ENCODE assay signal across 25 cellular contexts in the genomic region with DNA sequence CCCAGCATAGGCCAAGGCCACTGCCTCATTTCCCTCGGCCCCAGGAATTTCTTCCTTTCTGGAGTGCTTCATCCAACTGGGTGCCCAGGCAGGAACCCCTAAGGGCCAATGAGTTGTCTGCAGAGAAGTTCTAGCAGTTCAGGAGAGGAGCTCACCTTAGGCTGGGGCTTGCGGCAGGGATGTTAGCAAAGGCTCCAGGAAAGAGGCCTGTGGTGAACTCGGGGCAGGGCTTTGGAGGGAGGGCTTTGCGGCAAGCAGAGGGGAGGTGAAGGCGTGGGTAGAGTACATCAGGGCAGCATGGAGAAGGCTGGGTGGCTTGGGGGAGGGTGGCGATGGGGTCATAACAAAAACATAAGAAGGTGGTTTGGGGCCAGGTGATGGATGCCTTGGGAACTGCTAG. TPM values are rescaled to one million over a fixed set of nuclear protein-coding genes. Genes with fewer than 3 reads are reported as not detected.
A peak's percentile ranks its signal among the peaks of the same experiment; 100 is the strongest.
DNase-seq lines count a peak whose midpoint lies in the region; ATAC-seq and TF ChIP-seq lines count a peak whose summit lies in the region.
"Had no signal": no experiment of that assay in that cellular context is flagged by ENCODE, and none has a peak within 500 bp of the region (broad histone marks: within the 10 kb centered on the region; RNA-seq: fewer than 3 reads in every experiment).

No MANE protein-coding gene starts in this region.

- H3K9me3 Mint-ChIP-seq in activated CD8-positive, alpha-beta memory T cell treated with anti-CD3 and anti-CD28 coated beads, Interleukin-2, amount 10 ng/mL, durations not matched to agents 7 days and 5 days (ENCODE audit: low read depth) = no peaks in the 10 kb centered on the region
- no peaks in the 10 kb centered on the region for H3K9me3 Mint-ChIP-seq in CD4-positive, alpha-beta T cell
- H3K9me3 Mint-ChIP-seq in activated CD4-positive, alpha-beta memory T cell treated with anti-CD3 and anti-CD28 coated beads for 36 hours = no peaks in the 10 kb centered on the region
- H3K9me3 Mint-ChIP-seq in naive B cell = no peaks in the 10 kb centered on the region

- H3K4me1 Mint-ChIP-seq in activated CD8-positive, alpha-beta memory T cell treated with anti-CD3 and anti-CD28 coated beads, Interleukin-2, amount 10 ng/mL, durations not matched to agents 7 days and 5 days = peaks cover 4% of the 10 kb centered on the region
- H3K4me1 Mint-ChIP-seq in CD4-positive, alpha-beta T cell (ENCODE audit: low read depth) = peaks cover 10% of the 10 kb centered on the region
- H3K4me1 Mint-ChIP-seq in activated CD4-positive, alpha-beta memory T cell treated with anti-CD3 and anti-CD28 coated beads for 36 hours (ENCODE audit: low read depth) = peaks cover 3% of the 10 kb centered on the region
- peaks cover 29 to 46% (median 44%) of the 10 kb centered on the region in 3 donors for H3K4me1 Mint-ChIP-seq in naive B cell

- H3K4me3 Mint-ChIP-seq in activated CD8-positive, alpha-beta memory T cell treated with anti-CD3 and anti-CD28 coated beads, Interleukin-2, amount 10 ng/mL, durations not matched to agents 7 days and 5 days = no peak overlapping the region
- no peak overlapping the region for H3K4me3 Mint-ChIP-seq in CD4-positive, alpha-beta T cell
- H3K4me3 Mint-ChIP-seq in activated CD4-positive, alpha-beta memory T cell treated with anti-CD3 and anti-CD28 coated beads for 36 hours = no peak overlapping the region
- peak overlapping the region in 4 of 8 donors; percentile 47 to 78 (median 70) for H3K4me3 Mint-ChIP-seq in naive B cell

- POLR2A ChIA-PET in CD4-positive, alpha-beta T cell (lab: Charles Lee) = no interaction called here
- POLR2A ChIA-PET in activated CD4-positive, alpha-beta memory T cell treated with anti-CD3 and anti-CD28 coated beads for 36 hours (lab: Charles Lee) = no interaction called here

- CTCF ChIA-PET in activated CD8-positive, alpha-beta memory T cell treated with anti-CD3 and anti-CD28 coated beads, Interleukin-2, amount 10 ng/mL, durations not matched to agents 7 days and 5 days (lab: Charles Lee) = no interaction called here
- CTCF ChIA-PET in CD4-positive, alpha-beta T cell (lab: Charles Lee) = no interaction called here
- CTCF ChIA-PET in activated CD4-positive, alpha-beta memory T cell treated with anti-CD3 and anti-CD28 coated beads for 36 hours (lab: Charles Lee) = no interaction called here

- H3K27me3 Mint-ChIP-seq in activated CD8-positive, alpha-beta memory T cell treated with anti-CD3 and anti-CD28 coated beads, Interleukin-2, amount 10 ng/mL, durations not matched to agents 7 days and 5 days = no peaks in the 10 kb centered on the region
- no peaks in the 10 kb centered on the region for H3K27me3 Mint-ChIP-seq in CD4-positive, alpha-beta T cell
- no peaks in the 10 kb centered on the region for H3K27me3 Mint-ChIP-seq in activated CD4-positive, alpha-beta memory T cell treated with anti-CD3 and anti-CD28 coated beads for 36 hours
- no peaks in the 10 kb centered on the region for H3K27me3 Mint-ChIP-seq in naive B cell

- no peak overlapping the region for H3K27ac ChIP-seq in CD4-positive, alpha-beta T cell (ENCODE audit: low read depth, low read length)
- H3K27ac ChIP-seq: ovary had no signal

- intact Hi-C loops in CD4-positive, alpha-beta T cell (cut with DNase I, micrococcal nuclease) = no loop called here
- intact Hi-C loops in activated CD4-positive, alpha-beta memory T cell treated with anti-CD3 and anti-CD28 coated beads for 36 hours (cut with micrococcal nuclease) = no loop called here

- peak overlapping the region; percentile 36 for H3K27ac Mint-ChIP-seq in activated CD8-positive, alpha-beta memory T cell treated with anti-CD3 and anti-CD28 coated beads, Interleukin-2, amount 10 ng/mL, durations not matched to agents 7 days and 5 days
- peak overlapping the region; percentile 33 for H3K27ac Mint-ChIP-seq in CD4-positive, alpha-beta T cell
- peak overlapping the region; percentile 28 for H3K27ac Mint-ChIP-seq in activated CD4-positive, alpha-beta memory T cell treated with anti-CD3 and anti-CD28 coated beads for 36 hours
- peak overlapping the region; percentile 27 to 94 (median 90) for H3K27ac Mint-ChIP-seq in naive B cell

- ATAC-seq in activated CD8-positive, alpha-beta memory T cell treated with anti-CD3 and anti-CD28 coated beads, Interleukin-2, amount 10 ng/mL, durations not matched to agents 7 days and 5 days = no peak
- ATAC-seq in CD4-positive, alpha-beta T cell (ENCODE audit: poor library complexity) = no peak
- ATAC-seq in naive B cell (ENCODE audit: low read depth in 2 of 2) (no peak), GM21529 (IDR thresholded peaks at IDR 0.05; ENCODE audit: unreplicated experiment) (no peak), HG02884 (IDR thresholded peaks at IDR 0.05; ENCODE audit: unreplicated experiment) (no peak), SK-N-SH treated with all-trans-retinoic acid at 6 μM for 48 hours (no peak)
- ATAC-seq: left cardiac atrium had no signal

- no peak for TF ChIP-seq CTCF in CD4-positive, alpha-beta T cell (IDR thresholded peaks at IDR 0.05)

- H3K9me3 ChIP-seq in CD4-positive, alpha-beta T cell (ENCODE audit: control insufficient read depth, low read length) = no peaks in the 10 kb centered on the region
- H3K9me3 ChIP-seq: HAP-1, heart right ventricle, ovary had no signal

- no peaks in the 10 kb centered on the region for H3K27me3 ChIP-seq in CD4-positive, alpha-beta T cell (ENCODE audit: control insufficient read depth, insufficient read depth, low read length)
- H3K27me3 ChIP-seq: heart right ventricle, ovary had no signal

- DNase-seq in activated CD8-positive, alpha-beta memory T cell treated with anti-CD3 and anti-CD28 coated beads, Interleukin-2, amount 10 ng/mL, durations not matched to agents 7 days and 5 days = no peak
- DNase-seq in activated CD8-positive, alpha-beta memory T cell treated with anti-CD3 and anti-CD28 coated beads, Interleukin-2, amount 50 U/mL, for 48 hours = no peak
- DNase-seq in CD4-positive, alpha-beta T cell = no peak
- DNase-seq in activated CD4-positive, alpha-beta memory T cell treated with anti-CD3 and anti-CD28 coated beads for 36 hours = no peak
- no peak for DNase-seq in naive B cell
- DNase-seq: activated CD4-positive, alpha-beta T cell treated with anti-CD3 and anti-CD28 coated beads for 48 hours; C1 segment of cervical spinal cord; cerebellar nuclear complex; DMS 273 treated with DMSO at 0.1 percent for 48 hours; heart right ventricle; KG1; left cardiac atrium; mesenchymal stem cell; NCI-H1694; NCI-H526 treated with DMSO at 0.1 percent for 48 hours; ovary; RPMI8226; substantia nigra had no signal

- H3K36me3 Mint-ChIP-seq in activated CD8-positive, alpha-beta memory T cell treated with anti-CD3 and anti-CD28 coated beads, Interleukin-2, amount 10 ng/mL, durations not matched to agents 7 days and 5 days = peaks cover 15% of the 10 kb centered on the region
- H3K36me3 Mint-ChIP-seq in CD4-positive, alpha-beta T cell (ENCODE audit: low read depth) = peaks cover 63% of the 10 kb centered on the region
- peaks cover 23% of the 10 kb centered on the region for H3K36me3 Mint-ChIP-seq in activated CD4-positive, alpha-beta memory T cell treated with anti-CD3 and anti-CD28 coated beads for 36 hours
- peaks cover 0 to 4% of the 10 kb centered on the region in 2 donors for H3K36me3 Mint-ChIP-seq in naive B cell

TF ChIP-seq in SK-N-SH treated with all-trans-retinoic acid at 6 μM for 48 hours, 23 proteins besides CTCF, POLR2A, EP300 and RAD21:
- TF ChIP-seq, protein P1, sequence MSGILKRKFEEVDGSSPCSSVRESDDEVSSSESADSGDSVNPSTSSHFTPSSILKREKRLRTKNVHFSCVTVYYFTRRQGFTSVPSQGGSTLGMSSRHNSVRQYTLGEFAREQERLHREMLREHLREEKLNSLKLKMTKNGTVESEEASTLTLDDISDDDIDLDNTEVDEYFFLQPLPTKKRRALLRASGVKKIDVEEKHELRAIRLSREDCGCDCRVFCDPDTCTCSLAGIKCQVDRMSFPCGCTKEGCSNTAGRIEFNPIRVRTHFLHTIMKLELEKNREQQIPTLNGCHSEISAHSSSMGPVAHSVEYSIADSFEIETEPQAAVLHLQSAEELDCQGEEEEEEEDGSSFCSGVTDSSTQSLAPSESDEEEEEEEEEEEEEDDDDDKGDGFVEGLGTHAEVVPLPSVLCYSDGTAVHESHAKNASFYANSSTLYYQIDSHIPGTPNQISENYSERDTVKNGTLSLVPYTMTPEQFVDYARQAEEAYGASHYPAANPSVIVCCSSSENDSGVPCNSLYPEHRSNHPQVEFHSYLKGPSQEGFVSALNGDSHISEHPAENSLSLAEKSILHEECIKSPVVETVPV (CRISPR knock-in tag; IDR thresholded peaks at IDR 0.05) = no peak

RNA-seq across cellular contexts. Expression of a gene that starts 1.1 kb away (rescaled TPM):
- total RNA-seq in activated CD8-positive, alpha-beta memory T cell treated with anti-CD3 and anti-CD28 coated beads, Interleukin-2, amount 10 ng/mL, durations not matched to agents 7 days and 5 days = under 1 TPM in 1 of 2 experiments, not detected in 1; 0.77 TPM
- total RNA-seq in CD4-positive, alpha-beta T cell = 1 to 10 TPM; 1.1 to 3.2 TPM
- total RNA-seq in activated CD4-positive, alpha-beta memory T cell treated with anti-CD3 and anti-CD28 coated beads for 36 hours = under 1 TPM in 1 of 2 experiments, not detected in 1; 0.73 TPM
- polyA plus RNA-seq in naive B cell (ENCODE audit: low read depth in 6 of 6) = 1 to 10 TPM in 5 of 6 donors, not detected in 1; 1.8 to 4.9 (median 3.0) TPM
- total RNA-seq: epithelial cell of proximal tubule, fibroblast of villous mesenchyme, urinary bladder had no signal

RNA-seq across cellular contexts. Expression of a gene that starts 29.3 kb away (rescaled TPM):
- total RNA-seq in activated CD8-positive, alpha-beta memory T cell treated with anti-CD3 and anti-CD28 coated beads, Interleukin-2, amount 10 ng/mL, durations not matched to agents 7 days and 5 days = 100 to 1,000 TPM in 1 of 2 experiments, 10 to 100 TPM in 1; 87.2 to 101 TPM
- total RNA-seq in CD4-positive, alpha-beta T cell = 10 to 100 TPM; 81.1 to 86.5 TPM
- 10 to 100 TPM; 95.3 to 95.6 TPM for total RNA-seq in activated CD4-positive, alpha-beta memory T cell treated with anti-CD3 and anti-CD28 coated beads for 36 hours
- 100 to 1,000 TPM; 102 to 147 (median 130) TPM for polyA plus RNA-seq in naive B cell (ENCODE audit: low read depth in 6 of 6)

RNA-seq across cellular contexts. Expression of a gene that starts 43.4 kb away (rescaled TPM):
- 10 to 100 TPM; 60.2 to 67.1 TPM for total RNA-seq in activated CD8-positive, alpha-beta memory T cell treated with anti-CD3 and anti-CD28 coated beads, Interleukin-2, amount 10 ng/mL, durations not matched to agents 7 days and 5 days
- total RNA-seq in CD4-positive, alpha-beta T cell = 10 to 100 TPM; 48.7 to 50.2 TPM
- 10 to 100 TPM; 36.9 to 39.4 TPM for total RNA-seq in activated CD4-positive, alpha-beta memory T cell treated with anti-CD3 and anti-CD28 coated beads for 36 hours
- 10 to 100 TPM in 2 of 6 donors, 1 to 10 TPM in 4; 5.5 to 12.4 (median 9.7) TPM for polyA plus RNA-seq in naive B cell (ENCODE audit: low read depth in 6 of 6)

Comparison
In these comparisons a context has a peak if more than half of its experiments do, and no peak if none do; other contexts are left out.
1. H3K27ac Mint-ChIP-seq: peak in every context shown above with its lines; median percentile 90 in naive B cell; 36 in activated CD8-positive, alpha-beta memory T cell treated with anti-CD3 and anti-CD28 coated beads, Interleukin-2, amount 10 ng/mL, durations not matched to agents 7 days and 5 days; 33 in CD4-positive, alpha-beta T cell; 28 in activated CD4-positive, alpha-beta memory T cell treated with anti-CD3 and anti-CD28 coated beads for 36 hours.